In the genomic region with DNA sequence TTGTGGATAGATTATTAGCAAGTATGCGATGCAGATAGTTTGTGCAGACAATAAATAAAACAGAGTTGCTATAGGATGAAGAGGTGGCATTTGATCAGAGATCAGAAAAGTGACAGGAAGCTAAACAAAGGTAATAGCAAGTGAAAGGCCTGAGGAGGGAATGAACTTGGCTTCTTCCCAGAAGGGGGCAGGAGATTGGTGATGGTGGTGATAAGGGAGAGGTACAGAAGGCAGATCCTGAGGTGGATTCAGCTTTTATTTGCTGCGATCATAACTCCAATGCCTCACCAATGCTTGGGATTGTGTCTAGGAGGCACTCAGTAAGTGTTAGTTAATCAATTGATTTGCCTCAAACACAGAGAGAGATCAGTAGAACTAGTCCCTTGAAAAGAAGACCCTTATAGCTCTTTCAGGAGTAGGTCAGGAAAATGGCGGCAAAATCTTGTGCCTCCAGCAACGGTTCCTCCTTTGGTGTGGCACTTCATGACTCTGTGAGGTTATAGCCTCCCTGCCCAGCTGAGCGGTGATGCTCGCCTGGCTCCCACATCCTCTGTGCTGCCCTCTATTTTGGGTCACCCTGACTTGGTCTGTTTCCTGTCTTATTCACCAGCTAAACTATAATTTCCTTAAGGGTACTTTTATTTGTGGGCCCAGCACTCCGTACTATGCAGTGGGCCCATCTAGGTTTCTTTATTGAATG, we compare ENCODE assay signal across 9 cellular contexts. TPM values are rescaled to one million over a fixed set of nuclear protein-coding genes. Genes with fewer than 3 reads are reported as not detected.
DNase-seq lines count a peak whose midpoint lies in the region; ATAC-seq and TF ChIP-seq lines count a peak whose summit lies in the region.
"Had no signal": no experiment of that assay in that cellular context is flagged by ENCODE, and none has a peak within 500 bp of the region (broad histone marks: within the 10 kb centered on the region; RNA-seq: fewer than 3 reads in every experiment).

No MANE protein-coding gene starts in this region.

- H3K36me3 ChIP-seq in BLaER1 treated with 17β-estradiol and CSF1 and Interleukin-3, amounts not matched to agents 10 nM and 100 nM = peaks cover 34 to 52% (median 43%) of the 10 kb centered on the region in 11 experiments
- 0 out of 2 replicates have a peak, but pooled peaks cover 6% of the 10 kb centered on the region for H3K36me3 ChIP-seq in SU-DHL-6 (ENCODE audit: low read length)
- H3K36me3 ChIP-seq in colonic mucosa = peaks cover 3% of the 10 kb centered on the region
- H3K36me3 ChIP-seq in parathyroid adenoma (ENCODE audit: control insufficient read depth, insufficient read depth, low read length) = no peaks in the 10 kb centered on the region
- H3K36me3 ChIP-seq in testis (ENCODE audit: low read depth, missing control alignments) = no peaks in the 10 kb centered on the region

- 90 to 94% methylated on average over 7 of the region's 7 CpGs for WGBS in testis, 2 donors

- H3K9me3 ChIP-seq in BLaER1 treated with 17β-estradiol and CSF1 and Interleukin-3, amounts not matched to agents 10 nM and 100 nM (replicated peaks in 1 of 11) = no peaks in the 10 kb centered on the region
- H3K9me3 ChIP-seq in SU-DHL-6 (ENCODE audit: insufficient read depth, low read length) (no peaks in the 10 kb centered on the region), colonic mucosa (no peaks in the 10 kb centered on the region), parathyroid adenoma (ENCODE audit: control insufficient read depth, low read length) (no peaks in the 10 kb centered on the region), testis (no peaks in the 10 kb centered on the region)

- H2AFZ ChIP-seq in SU-DHL-6 (ENCODE audit: low read depth, low read length, severe bottlenecking) (no peak overlapping the region), parathyroid adenoma (no peak overlapping the region)

- no peaks in the 10 kb centered on the region for H3K9me2 ChIP-seq in SU-DHL-6 (replicated peaks; ENCODE audit: insufficient read depth, low read length)

- no peak for DNase-seq in colonic mucosa
- no peak for DNase-seq in H4 (ENCODE audit: low spot score)
- DNase-seq in testis = no peak
- DNase-seq: SHP77 had no signal

- H3K27me3 ChIP-seq in BLaER1 treated with 17β-estradiol and CSF1 and Interleukin-3, amounts not matched to agents 10 nM and 100 nM = no peaks in the 10 kb centered on the region
- H3K27me3 ChIP-seq in SU-DHL-6 (ENCODE audit: low read length) (no peaks in the 10 kb centered on the region), colonic mucosa (no peaks in the 10 kb centered on the region), parathyroid adenoma (ENCODE audit: control insufficient read depth, insufficient read depth, low read length) (no peaks in the 10 kb centered on the region), testis (no peaks in the 10 kb centered on the region)

- peak overlapping the region in 9 of 11 experiments; percentile 59 to 80 (median 70); a peak in 17 of 22 replicates for H3K9ac ChIP-seq in BLaER1 treated with 17β-estradiol and CSF1 and Interleukin-3, amounts not matched to agents 10 nM and 100 nM
- H3K9ac ChIP-seq in SU-DHL-6 (ENCODE audit: low read length) (peak overlapping the region; percentile 35), colonic mucosa (ENCODE audit: low read depth in 2 of 2, low read length in 2 of 2) (no peak overlapping the region), parathyroid adenoma (no peak overlapping the region)

- peak overlapping the region; percentile 82 to 96 (median 91) for H3K4me2 ChIP-seq in BLaER1 treated with 17β-estradiol and CSF1 and Interleukin-3, amounts not matched to agents 10 nM and 100 nM
- H3K4me2 ChIP-seq in SU-DHL-6 (ENCODE audit: low read depth, low read length, poor library complexity, severe bottlenecking) = peak overlapping the region; percentile 71
- no peak overlapping the region for H3K4me2 ChIP-seq in parathyroid adenoma (ENCODE audit: low read length)

- peaks cover 46% of the 10 kb centered on the region for H3F3A ChIP-seq in SU-DHL-6 (ENCODE audit: insufficient read depth)

- peak overlapping the region in 8 of 10 experiments; percentile 0 to 47 (median 38); a peak in 12 of 20 replicates for H3K4me3 ChIP-seq in BLaER1 treated with 17β-estradiol and CSF1 and Interleukin-3, amounts not matched to agents 10 nM and 100 nM
- H3K4me3 ChIP-seq in SU-DHL-6 (ENCODE audit: insufficient read depth, low read length, poor library complexity, severe bottlenecking) (peak overlapping the region; percentile 14), colonic mucosa (no peak overlapping the region), parathyroid adenoma (ENCODE audit: low read depth, low read length) (no peak overlapping the region), testis (no peak overlapping the region)

- TF ChIP-seq POLR2A in testis (IDR thresholded peaks at IDR 0.05) = no peak

- peaks cover 97 to 100% (median 100%) of the 10 kb centered on the region in 10 experiments for H3K4me1 ChIP-seq in BLaER1 treated with 17β-estradiol and CSF1 and Interleukin-3, amounts not matched to agents 10 nM and 100 nM
- peaks cover 5% of the 10 kb centered on the region for H3K4me1 ChIP-seq in colonic mucosa
- H3K4me1 ChIP-seq in parathyroid adenoma = no peaks in the 10 kb centered on the region
- no peaks in the 10 kb centered on the region for H3K4me1 ChIP-seq in testis

- H4K20me1 ChIP-seq in BLaER1 treated with 17β-estradiol and CSF1 and Interleukin-3, amounts not matched to agents 10 nM and 100 nM = peaks cover 0 to 68% (median 8%) of the 10 kb centered on the region in 11 experiments; a peak in 11 of 22 replicates
- no peaks in the 10 kb centered on the region for H4K20me1 ChIP-seq in SU-DHL-6 (ENCODE audit: low read depth, low read length)

- intact Hi-C loops in colonic mucosa (cut with DNase I) = no loop called here
- intact Hi-C loops in testis (cut with DNase I; ENCODE audit: low total_unique reads) = no loop called here

- peaks cover 47% of the 10 kb centered on the region for H3K79me2 ChIP-seq in SU-DHL-6 (ENCODE audit: insufficient read depth, low read length)
- no peaks in the 10 kb centered on the region for H3K79me2 ChIP-seq in parathyroid adenoma

- ATAC-seq in GM19397 (IDR thresholded peaks at IDR 0.05; ENCODE audit: unreplicated experiment) (no peak), GM19324 (IDR thresholded peaks at IDR 0.05; ENCODE audit: low FRiP score, unreplicated experiment) (no peak)

- TF ChIP-seq CTCF in SU-DHL-6 (IDR thresholded peaks at IDR 0.05; ENCODE audit: insufficient read depth, low read length, poor library complexity, severe bottlenecking) (no peak), colonic mucosa (IDR thresholded peaks at IDR 0.05) (no peak), parathyroid adenoma (IDR thresholded peaks at IDR 0.05) (no peak), testis (IDR thresholded peaks at IDR 0.05) (no peak)

- peak overlapping the region in 10 of 11 experiments; percentile 66 to 94 (median 89); a peak in 21 of 22 replicates for H3K27ac ChIP-seq in BLaER1 treated with 17β-estradiol and CSF1 and Interleukin-3, amounts not matched to agents 10 nM and 100 nM
- peak overlapping the region; percentile 95 for H3K27ac ChIP-seq in SU-DHL-6 (ENCODE audit: low read depth, low read length)
- H3K27ac ChIP-seq in colonic mucosa = peak overlapping the region; percentile 56
- peak overlapping the region; percentile 45 for H3K27ac ChIP-seq in parathyroid adenoma
- H3K27ac ChIP-seq in testis = no peak overlapping the region

RNA-seq across cellular contexts. Expression of gene TGFBR2, which starts 37.5 kb away (rescaled TPM):
- total RNA-seq in colonic mucosa (10 to 100 TPM; 32.4 to 53.5 TPM), testis (10 to 100 TPM; 18.7 to 26.1 TPM)
- total RNA-seq in H4 (2014; rRNA removed; shearing (Covaris generic)) = 9.0 and 13.4 TPM in 2 replicates
- 35.3 TPM for polyA plus RNA-seq in testis (ENCODE audit: insufficient read depth, low read depth, low replicate concordance)

Comparison
In these comparisons a context has a peak if more than half of its experiments do, and no peak if none do; other contexts are left out.
1. H3K27ac ChIP-seq: peak in BLaER1 treated with 17β-estradiol and CSF1 and Interleukin-3, amounts not matched to agents 10 nM and 100 nM (10 of 11), SU-DHL-6 (single experiment), colonic mucosa (single experiment) and parathyroid adenoma (single experiment); none in testis (0 of 2).
2. H3K4me3 ChIP-seq: peak in BLaER1 treated with 17β-estradiol and CSF1 and Interleukin-3, amounts not matched to agents 10 nM and 100 nM (8 of 10) and SU-DHL-6 (single experiment); none in colonic mucosa (single experiment), parathyroid adenoma (single experiment) and testis (0 of 2).
3. H3K9ac ChIP-seq: peak in BLaER1 treated with 17β-estradiol and CSF1 and Interleukin-3, amounts not matched to agents 10 nM and 100 nM (9 of 11) and SU-DHL-6 (single experiment); none in colonic mucosa (0 of 2) and parathyroid adenoma (single experiment).